In the genomic region with DNA sequence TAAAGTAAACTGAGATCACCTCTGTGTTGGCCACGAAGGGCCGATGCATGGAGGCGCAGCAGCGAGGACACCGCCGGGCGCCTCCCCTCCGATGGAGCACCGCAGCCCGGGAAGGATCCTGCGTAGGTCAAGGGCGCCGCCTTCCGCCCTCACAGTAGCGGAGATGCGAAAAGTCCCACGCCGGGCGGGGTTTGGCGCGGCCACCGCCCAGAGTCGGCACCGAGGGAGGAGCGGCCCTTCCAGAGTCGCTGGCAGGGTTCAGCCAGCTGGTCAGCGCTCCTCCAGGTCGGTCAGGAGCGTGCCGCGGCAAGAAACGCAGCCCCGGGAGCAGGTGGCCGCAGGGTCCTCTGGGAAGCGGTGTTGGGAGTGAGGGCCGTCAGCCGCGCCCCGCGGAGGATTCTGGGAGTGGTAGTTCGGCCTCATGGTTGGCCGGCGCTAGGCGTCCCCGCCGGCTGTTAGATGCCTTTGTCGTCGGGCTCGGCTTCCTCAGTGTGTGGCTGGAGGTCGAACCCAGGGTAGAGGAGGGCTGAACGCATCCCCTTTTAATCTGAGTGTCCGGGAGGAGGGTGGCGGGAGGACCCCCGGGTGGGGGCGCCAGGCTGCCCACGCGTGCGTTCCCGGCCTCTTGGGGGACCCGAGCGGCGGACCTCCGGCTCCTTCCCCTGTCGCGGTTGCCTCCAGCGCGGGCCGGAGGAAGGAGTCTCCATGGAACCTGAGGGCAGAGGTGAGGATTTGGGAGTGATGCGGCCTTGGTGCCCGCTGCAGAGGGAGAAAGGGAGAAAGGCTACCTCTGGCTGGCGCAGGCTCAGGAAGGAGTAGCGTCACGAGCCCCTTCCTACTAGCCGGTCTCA, we compare ENCODE assay signal across 1 cellular context.
TF ChIP-seq lines count a peak whose summit lies in the region.

A gene (plus strand): TSS at position 411 of the 851 bp plus-strand sequence. CDS start 295 bp downstream, at position 706.

TF ChIP-seq in HepG2, 621 proteins besides CTCF, POLR2A, EP300 and RAD21 (continued from another document and continues in another):
- TF ChIP-seq NFE2L2 (IDR thresholded peaks at IDR 0.05; ENCODE audit: low read length): no peak
- TF ChIP-seq SAFB2 (CRISPR knock-in tag; IDR thresholded peaks at IDR 0.05; ENCODE audit: borderline replicate concordance, low read depth): no peak
- TF ChIP-seq NFYC (CRISPR knock-in tag; IDR thresholded peaks at IDR 0.05): no peak
- TF ChIP-seq ZNF329 (CRISPR knock-in tag; IDR thresholded peaks at IDR 0.05; ENCODE audit: low read depth): no peak
- peak; percentile 58 for TF ChIP-seq AGO1 (IDR thresholded peaks at IDR 0.05; ENCODE audit: low read depth, low read length, poor library complexity, severe bottlenecking)
- 0 out of 2 replicates have a peak, but pooled peaks have one; percentile 45 for TF ChIP-seq ZFP37 (CRISPR knock-in tag; IDR thresholded peaks at IDR 0.05; ENCODE audit: borderline replicate concordance)
- TF ChIP-seq ZNF607 (CRISPR knock-in tag; IDR thresholded peaks at IDR 0.05; ENCODE audit: borderline replicate concordance): no peak
- TF ChIP-seq ZNF569 (CRISPR knock-in tag; IDR thresholded peaks at IDR 0.05; ENCODE audit: borderline replicate concordance): no peak
- TF ChIP-seq, protein P1, sequence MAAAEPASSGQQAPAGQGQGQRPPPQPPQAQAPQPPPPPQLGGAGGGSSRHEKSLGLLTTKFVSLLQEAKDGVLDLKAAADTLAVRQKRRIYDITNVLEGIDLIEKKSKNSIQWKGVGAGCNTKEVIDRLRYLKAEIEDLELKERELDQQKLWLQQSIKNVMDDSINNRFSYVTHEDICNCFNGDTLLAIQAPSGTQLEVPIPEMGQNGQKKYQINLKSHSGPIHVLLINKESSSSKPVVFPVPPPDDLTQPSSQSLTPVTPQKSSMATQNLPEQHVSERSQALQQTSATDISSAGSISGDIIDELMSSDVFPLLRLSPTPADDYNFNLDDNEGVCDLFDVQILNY (CRISPR knock-in tag; conservative IDR thresholded peaks at IDR 0.05): no peak
- no peak for TF ChIP-seq ZBTB42 (CRISPR knock-in tag; IDR thresholded peaks at IDR 0.05)
- TF ChIP-seq, protein P2, sequence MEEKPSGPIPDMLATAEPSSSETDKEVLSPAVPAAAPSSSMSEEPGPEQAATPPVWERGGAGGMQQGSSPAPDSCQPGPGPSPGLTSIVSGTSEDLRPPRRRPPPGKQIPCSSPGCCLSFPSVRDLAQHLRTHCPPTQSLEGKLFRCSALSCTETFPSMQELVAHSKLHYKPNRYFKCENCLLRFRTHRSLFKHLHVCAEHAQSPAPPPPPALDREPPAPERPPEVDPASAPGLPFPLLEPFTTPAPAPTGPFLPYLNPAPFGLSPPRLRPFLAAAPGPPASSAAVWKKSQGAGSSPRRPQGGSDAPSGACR (CRISPR knock-in tag; IDR thresholded peaks at IDR 0.05): no peak
- TF ChIP-seq ZNF34 (CRISPR knock-in tag; IDR thresholded peaks at IDR 0.05; ENCODE audit: borderline replicate concordance): no peak
- no peak for TF ChIP-seq PPARG (CRISPR knock-in tag; conservative IDR thresholded peaks at IDR 0.05)
- TF ChIP-seq ZNF33B (CRISPR knock-in tag; IDR thresholded peaks at IDR 0.05): no peak
- TF ChIP-seq ZNF672 (CRISPR knock-in tag; IDR thresholded peaks at IDR 0.05): no peak
- no peak for TF ChIP-seq MZF1 (CRISPR knock-in tag; IDR thresholded peaks at IDR 0.05; ENCODE audit: borderline replicate concordance)
- TF ChIP-seq, protein P3, sequence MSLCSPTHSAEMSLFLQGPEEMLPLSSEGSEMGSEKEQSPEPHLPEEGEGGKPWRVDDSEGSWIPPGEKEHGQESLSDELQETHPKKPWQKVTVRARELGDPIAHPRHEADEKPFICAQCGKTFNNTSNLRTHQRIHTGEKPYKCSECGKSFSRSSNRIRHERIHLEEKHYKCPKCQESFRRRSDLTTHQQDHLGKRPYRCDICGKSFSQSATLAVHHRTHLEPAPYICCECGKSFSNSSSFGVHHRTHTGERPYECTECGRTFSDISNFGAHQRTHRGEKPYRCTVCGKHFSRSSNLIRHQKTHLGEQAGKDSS (CRISPR knock-in tag; IDR thresholded peaks at IDR 0.05; ENCODE audit: borderline replicate concordance, low read depth): no peak
- no peak for TF ChIP-seq ZNF678 (CRISPR knock-in tag; IDR thresholded peaks at IDR 0.05)
- TF ChIP-seq, protein P4, sequence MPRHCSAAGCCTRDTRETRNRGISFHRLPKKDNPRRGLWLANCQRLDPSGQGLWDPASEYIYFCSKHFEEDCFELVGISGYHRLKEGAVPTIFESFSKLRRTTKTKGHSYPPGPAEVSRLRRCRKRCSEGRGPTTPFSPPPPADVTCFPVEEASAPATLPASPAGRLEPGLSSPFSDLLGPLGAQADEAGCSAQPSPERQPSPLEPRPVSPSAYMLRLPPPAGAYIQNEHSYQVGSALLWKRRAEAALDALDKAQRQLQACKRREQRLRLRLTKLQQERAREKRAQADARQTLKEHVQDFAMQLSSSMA (CRISPR knock-in tag; IDR thresholded peaks at IDR 0.05): 0 out of 2 replicates have a peak, but pooled peaks have one; percentile 52
- no peak for TF ChIP-seq BCL6 (CRISPR knock-in tag; IDR thresholded peaks at IDR 0.05)
- no peak for TF ChIP-seq HMGA1 (CRISPR knock-in tag; conservative IDR thresholded peaks at IDR 0.05)
- TF ChIP-seq, protein P5, sequence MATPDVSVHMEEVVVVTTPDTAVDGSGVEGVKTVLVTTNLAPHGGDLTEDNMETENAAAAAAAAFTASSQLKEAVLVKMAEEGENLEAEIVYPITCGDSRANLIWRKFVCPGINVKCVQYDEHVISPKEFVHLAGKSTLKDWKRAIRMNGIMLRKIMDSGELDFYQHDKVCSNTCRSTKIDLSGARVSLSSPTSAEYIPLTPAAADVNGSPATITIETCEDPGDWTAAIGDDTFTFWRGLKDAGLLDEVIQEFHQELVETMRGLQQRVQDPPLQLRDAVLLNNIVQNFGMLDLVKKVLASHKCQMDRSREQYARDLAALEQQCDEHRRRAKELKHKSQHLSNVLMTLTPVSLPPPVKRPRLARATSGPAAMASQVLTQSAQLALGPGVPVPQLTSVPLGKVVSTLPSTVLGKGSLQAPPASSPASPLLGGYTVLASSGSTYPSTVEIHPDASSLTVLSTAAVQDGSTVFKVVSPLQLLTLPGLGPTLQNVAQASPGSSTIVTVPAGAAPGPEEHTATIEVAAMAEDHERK (CRISPR knock-in tag; IDR thresholded peaks at IDR 0.05; ENCODE audit: low read depth): no peak
- peak; percentile 86 for TF ChIP-seq GABPB1 (CRISPR knock-in tag; IDR thresholded peaks at IDR 0.05)
- no peak for TF ChIP-seq MYNN (CRISPR knock-in tag; IDR thresholded peaks at IDR 0.05; ENCODE audit: low read depth)
- no peak for TF ChIP-seq NFE2 (CRISPR knock-in tag; IDR thresholded peaks at IDR 0.05)
- TF ChIP-seq ELF4 (CRISPR knock-in tag; IDR thresholded peaks at IDR 0.05; ENCODE audit: borderline replicate concordance): no peak
- no peak for TF ChIP-seq CBX1 (IDR thresholded peaks at IDR 0.05; ENCODE audit: low read depth)
- TF ChIP-seq, protein P6, sequence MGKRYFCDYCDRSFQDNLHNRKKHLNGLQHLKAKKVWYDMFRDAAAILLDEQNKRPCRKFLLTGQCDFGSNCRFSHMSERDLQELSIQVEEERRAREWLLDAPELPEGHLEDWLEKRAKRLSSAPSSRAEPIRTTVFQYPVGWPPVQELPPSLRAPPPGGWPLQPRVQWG (CRISPR knock-in tag; IDR thresholded peaks at IDR 0.05; ENCODE audit: borderline replicate concordance, low read depth): no peak
- TF ChIP-seq ZNF451 (CRISPR knock-in tag; IDR thresholded peaks at IDR 0.05): 0 out of 2 replicates have a peak, but pooled peaks have one; percentile 23
- no peak for TF ChIP-seq ZNF878 (CRISPR knock-in tag; IDR thresholded peaks at IDR 0.05)
- no peak for TF ChIP-seq ZNF12 (CRISPR knock-in tag; IDR thresholded peaks at IDR 0.05)
- no peak for TF ChIP-seq U2AF1 (optimal IDR thresholded peaks at IDR 0.05; ENCODE audit: low read depth, low read length)
- no peak for TF ChIP-seq KLF13 (CRISPR knock-in tag; IDR thresholded peaks at IDR 0.05)
- TF ChIP-seq, protein P7, sequence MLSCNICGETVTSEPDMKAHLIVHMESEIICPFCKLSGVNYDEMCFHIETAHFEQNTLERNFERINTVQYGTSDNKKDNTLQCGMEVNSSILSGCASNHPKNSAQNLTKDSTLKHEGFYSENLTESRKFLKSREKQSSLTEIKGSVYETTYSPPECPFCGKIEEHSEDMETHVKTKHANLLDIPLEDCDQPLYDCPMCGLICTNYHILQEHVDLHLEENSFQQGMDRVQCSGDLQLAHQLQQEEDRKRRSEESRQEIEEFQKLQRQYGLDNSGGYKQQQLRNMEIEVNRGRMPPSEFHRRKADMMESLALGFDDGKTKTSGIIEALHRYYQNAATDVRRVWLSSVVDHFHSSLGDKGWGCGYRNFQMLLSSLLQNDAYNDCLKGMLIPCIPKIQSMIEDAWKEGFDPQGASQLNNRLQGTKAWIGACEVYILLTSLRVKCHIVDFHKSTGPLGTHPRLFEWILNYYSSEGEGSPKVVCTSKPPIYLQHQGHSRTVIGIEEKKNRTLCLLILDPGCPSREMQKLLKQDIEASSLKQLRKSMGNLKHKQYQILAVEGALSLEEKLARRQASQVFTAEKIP (CRISPR knock-in tag; IDR thresholded peaks at IDR 0.05; ENCODE audit: borderline replicate concordance): 0 out of 2 replicates have a peak, but pooled peaks have one; percentile 25
- TF ChIP-seq KDM5B (CRISPR knock-in tag; IDR thresholded peaks at IDR 0.05; ENCODE audit: borderline replicate concordance): peak; percentile 73; the same call in 1 of the 2 replicates
- TF ChIP-seq, protein P8, sequence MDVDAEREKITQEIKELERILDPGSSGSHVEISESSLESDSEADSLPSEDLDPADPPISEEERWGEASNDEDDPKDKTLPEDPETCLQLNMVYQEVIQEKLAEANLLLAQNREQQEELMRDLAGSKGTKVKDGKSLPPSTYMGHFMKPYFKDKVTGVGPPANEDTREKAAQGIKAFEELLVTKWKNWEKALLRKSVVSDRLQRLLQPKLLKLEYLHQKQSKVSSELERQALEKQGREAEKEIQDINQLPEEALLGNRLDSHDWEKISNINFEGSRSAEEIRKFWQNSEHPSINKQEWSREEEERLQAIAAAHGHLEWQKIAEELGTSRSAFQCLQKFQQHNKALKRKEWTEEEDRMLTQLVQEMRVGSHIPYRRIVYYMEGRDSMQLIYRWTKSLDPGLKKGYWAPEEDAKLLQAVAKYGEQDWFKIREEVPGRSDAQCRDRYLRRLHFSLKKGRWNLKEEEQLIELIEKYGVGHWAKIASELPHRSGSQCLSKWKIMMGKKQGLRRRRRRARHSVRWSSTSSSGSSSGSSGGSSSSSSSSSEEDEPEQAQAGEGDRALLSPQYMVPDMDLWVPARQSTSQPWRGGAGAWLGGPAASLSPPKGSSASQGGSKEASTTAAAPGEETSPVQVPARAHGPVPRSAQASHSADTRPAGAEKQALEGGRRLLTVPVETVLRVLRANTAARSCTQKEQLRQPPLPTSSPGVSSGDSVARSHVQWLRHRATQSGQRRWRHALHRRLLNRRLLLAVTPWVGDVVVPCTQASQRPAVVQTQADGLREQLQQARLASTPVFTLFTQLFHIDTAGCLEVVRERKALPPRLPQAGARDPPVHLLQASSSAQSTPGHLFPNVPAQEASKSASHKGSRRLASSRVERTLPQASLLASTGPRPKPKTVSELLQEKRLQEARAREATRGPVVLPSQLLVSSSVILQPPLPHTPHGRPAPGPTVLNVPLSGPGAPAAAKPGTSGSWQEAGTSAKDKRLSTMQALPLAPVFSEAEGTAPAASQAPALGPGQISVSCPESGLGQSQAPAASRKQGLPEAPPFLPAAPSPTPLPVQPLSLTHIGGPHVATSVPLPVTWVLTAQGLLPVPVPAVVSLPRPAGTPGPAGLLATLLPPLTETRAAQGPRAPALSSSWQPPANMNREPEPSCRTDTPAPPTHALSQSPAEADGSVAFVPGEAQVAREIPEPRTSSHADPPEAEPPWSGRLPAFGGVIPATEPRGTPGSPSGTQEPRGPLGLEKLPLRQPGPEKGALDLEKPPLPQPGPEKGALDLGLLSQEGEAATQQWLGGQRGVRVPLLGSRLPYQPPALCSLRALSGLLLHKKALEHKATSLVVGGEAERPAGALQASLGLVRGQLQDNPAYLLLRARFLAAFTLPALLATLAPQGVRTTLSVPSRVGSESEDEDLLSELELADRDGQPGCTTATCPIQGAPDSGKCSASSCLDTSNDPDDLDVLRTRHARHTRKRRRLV (CRISPR knock-in tag; IDR thresholded peaks at IDR 0.05): peak; percentile 48; the same call in 1 of the 2 replicates
- peak; percentile 61; the same call in 1 of the 2 replicates for TF ChIP-seq HOXA5 (CRISPR knock-in tag; IDR thresholded peaks at IDR 0.05)
- no peak for TF ChIP-seq LCORL (IDR thresholded peaks at IDR 0.05)
- no peak for TF ChIP-seq LCORL (CRISPR knock-in tag; IDR thresholded peaks at IDR 0.05)
- TF ChIP-seq ZNF709 (CRISPR knock-in tag; IDR thresholded peaks at IDR 0.05): no peak
- peak; percentile 52; the same call in 1 of the 2 replicates for TF ChIP-seq ISL2 (CRISPR knock-in tag; IDR thresholded peaks at IDR 0.05)
- TF ChIP-seq ZNF879 (CRISPR knock-in tag; IDR thresholded peaks at IDR 0.05): 0 out of 2 replicates have a peak, but pooled peaks have one; percentile 59
- TF ChIP-seq RFXAP (CRISPR knock-in tag; IDR thresholded peaks at IDR 0.05; ENCODE audit: borderline replicate concordance): no peak
- TF ChIP-seq, protein P9, sequence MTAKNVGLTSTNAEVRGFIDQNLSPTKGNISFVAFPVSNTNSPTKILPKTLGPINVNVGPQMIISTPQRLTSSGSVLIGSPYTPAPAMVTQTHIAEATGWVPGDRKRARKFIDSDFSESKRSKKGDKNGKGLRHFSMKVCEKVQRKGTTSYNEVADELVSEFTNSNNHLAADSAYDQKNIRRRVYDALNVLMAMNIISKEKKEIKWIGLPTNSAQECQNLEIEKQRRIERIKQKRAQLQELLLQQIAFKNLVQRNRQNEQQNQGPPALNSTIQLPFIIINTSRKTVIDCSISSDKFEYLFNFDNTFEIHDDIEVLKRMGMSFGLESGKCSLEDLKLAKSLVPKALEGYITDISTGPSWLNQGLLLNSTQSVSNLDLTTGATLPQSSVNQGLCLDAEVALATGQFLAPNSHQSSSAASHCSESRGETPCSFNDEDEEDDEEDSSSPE (CRISPR knock-in tag; IDR thresholded peaks at IDR 0.05): peak; percentile 46; the same call in 1 of the 2 replicates
- no peak for TF ChIP-seq RBM39 (IDR thresholded peaks at IDR 0.05; ENCODE audit: low read depth, low read length, poor library complexity, severe bottlenecking)
- TF ChIP-seq ZNF749 (CRISPR knock-in tag; IDR thresholded peaks at IDR 0.05; ENCODE audit: borderline replicate concordance): no peak
- TF ChIP-seq BRD4 (CRISPR knock-in tag; IDR thresholded peaks at IDR 0.05): 0 out of 2 replicates have a peak, but pooled peaks have one; percentile 48
- TF ChIP-seq TAF1 (CRISPR knock-in tag; IDR thresholded peaks at IDR 0.05): peak; percentile 37; the same call in 1 of the 2 replicates
- TF ChIP-seq YEATS4 (CRISPR knock-in tag; IDR thresholded peaks at IDR 0.05; ENCODE audit: borderline replicate concordance): peak; percentile 46; the same call in 1 of the 2 replicates
- TF ChIP-seq ZMYM3 (CRISPR knock-in tag; IDR thresholded peaks at IDR 0.05): no peak
- TF ChIP-seq, protein P10, sequence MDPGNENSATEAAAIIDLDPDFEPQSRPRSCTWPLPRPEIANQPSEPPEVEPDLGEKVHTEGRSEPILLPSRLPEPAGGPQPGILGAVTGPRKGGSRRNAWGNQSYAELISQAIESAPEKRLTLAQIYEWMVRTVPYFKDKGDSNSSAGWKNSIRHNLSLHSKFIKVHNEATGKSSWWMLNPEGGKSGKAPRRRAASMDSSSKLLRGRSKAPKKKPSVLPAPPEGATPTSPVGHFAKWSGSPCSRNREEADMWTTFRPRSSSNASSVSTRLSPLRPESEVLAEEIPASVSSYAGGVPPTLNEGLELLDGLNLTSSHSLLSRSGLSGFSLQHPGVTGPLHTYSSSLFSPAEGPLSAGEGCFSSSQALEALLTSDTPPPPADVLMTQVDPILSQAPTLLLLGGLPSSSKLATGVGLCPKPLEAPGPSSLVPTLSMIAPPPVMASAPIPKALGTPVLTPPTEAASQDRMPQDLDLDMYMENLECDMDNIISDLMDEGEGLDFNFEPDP (CRISPR knock-in tag; conservative IDR thresholded peaks at IDR 0.05): no peak
